ENCODE assay signal across 8 cellular contexts in the genomic region with DNA sequence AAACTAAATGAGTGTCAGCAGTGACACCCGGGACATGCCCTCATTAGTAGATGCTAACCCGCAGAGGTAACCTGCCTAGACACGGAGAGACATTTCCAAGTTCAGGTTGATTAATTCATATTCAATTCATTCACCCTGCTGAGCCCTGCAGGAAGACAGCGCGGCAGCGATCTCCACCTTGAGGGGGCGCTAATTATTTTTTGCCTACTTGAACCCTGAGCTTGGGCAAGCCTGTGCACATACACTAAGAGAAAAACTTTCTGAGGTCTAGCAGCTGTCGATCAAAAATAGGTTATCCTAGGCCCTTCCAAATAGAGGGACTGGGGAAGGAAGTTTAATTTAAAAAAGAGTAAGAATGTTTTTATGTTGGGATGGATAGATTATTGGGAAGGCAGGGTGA. TPM values are rescaled to one million over a fixed set of nuclear protein-coding genes. Genes with fewer than 3 reads are reported as not detected.
DNase-seq lines count a peak whose midpoint lies in the region; ATAC-seq and TF ChIP-seq lines count a peak whose summit lies in the region.

No MANE protein-coding gene starts in this region.

- no peak for TF ChIP-seq POLR2A in GM18505 (IDR thresholded peaks at IDR 0.05; ENCODE audit: borderline replicate concordance, extremely low read depth, insufficient read depth, insufficient read length)

- H3K27ac ChIP-seq in HUES48 (ENCODE audit: low read depth, low read length), result no peak overlapping the region

- H3K9me3 Mint-ChIP-seq in mesothelial cell of epicardium, result peaks cover 14% of the 10 kb centered on the region

- peak overlapping the region; percentile 57 for H3K27ac Mint-ChIP-seq in mesothelial cell of epicardium

- H3K27me3 Mint-ChIP-seq in mesothelial cell of epicardium (ENCODE audit: low read depth), result peaks cover 1% of the 10 kb centered on the region

- no peaks in the 10 kb centered on the region for H3K36me3 ChIP-seq in HUES48 (ENCODE audit: control insufficient read depth, insufficient read depth, low read length)

- H3K4me1 ChIP-seq in HUES48 (ENCODE audit: control insufficient read depth, insufficient read depth, low read length), result peaks cover 22% of the 10 kb centered on the region

- H3K27me3 ChIP-seq in HUES48 (ENCODE audit: control insufficient read depth, insufficient read depth, low read length), result peaks cover 12% of the 10 kb centered on the region

- peaks cover 7% of the 10 kb centered on the region for H3K36me3 Mint-ChIP-seq in mesothelial cell of epicardium

- H3K9ac ChIP-seq in HUES48 (ENCODE audit: low read depth, low read length), result no peak overlapping the region

- peak overlapping the region; percentile 92; the same call in 1 of the 2 replicates for H3K4me3 ChIP-seq in HUES48 (ENCODE audit: low read depth, low read length)

- H3K9me3 ChIP-seq in HUES48 (ENCODE audit: control insufficient read depth, insufficient read depth, low read length), result no peaks in the 10 kb centered on the region

- peaks cover 30% of the 10 kb centered on the region for H3K4me1 Mint-ChIP-seq in mesothelial cell of epicardium

- no peak for TF ChIP-seq CTCF in mesothelial cell of epicardium (IDR thresholded peaks at IDR 0.05; ENCODE audit: unreplicated experiment)

- DNase-seq in D341Med (ENCODE audit: low spot score) (peak; percentile 44), astrocyte of the hippocampus (ENCODE audit: low read depth, low spot score) (peak; percentile 21), mesothelial cell of epicardium (ENCODE audit: low spot score in 2 of 2, unreplicated experiment in 2 of 2) (no peak), AML-193 (lab: John Stamatoyannopoulos, UW) (no peak), NCI-H2029 (lab: John Stamatoyannopoulos, UW) (no peak)
- DNase-seq in central memory CD4-positive, alpha-beta T cell, result no peak

- peak overlapping the region; percentile 88 for H3K4me3 Mint-ChIP-seq in mesothelial cell of epicardium

- ATAC-seq in GM18505 (IDR thresholded peaks at IDR 0.05; ENCODE audit: unreplicated experiment), result no peak

RNA-seq across cellular contexts. Expression of a gene that starts 1.3 kb away (rescaled TPM):
- 16.2 to 17.4 TPM (median 16.6 TPM) in 3 replicates for total RNA-seq in mesothelial cell of epicardium

Comparison
In these comparisons a context has a peak if more than half of its experiments do, and no peak if none do; other contexts are left out.
1. DNase-seq: peak in D341Med (single experiment) and astrocyte of the hippocampus (single experiment); none in mesothelial cell of epicardium (0 of 2), AML-193 (0 of 2), NCI-H2029 (single experiment) and central memory CD4-positive, alpha-beta T cell (single experiment).